Comparison of ENCODE assay signal across 1 cellular context in genomic region chr1:184684285-184685077, GRCh38.
TF ChIP-seq lines count a peak whose summit lies in the region.

No MANE protein-coding gene starts in this region.

TF ChIP-seq in IMR-90, 13 proteins besides CTCF, POLR2A, EP300 and RAD21 (continued from another document):
- TF ChIP-seq USF2 (IDR thresholded peaks at IDR 0.05; ENCODE audit: low read depth, low read length) (no peak), MAFK (IDR thresholded peaks at IDR 0.05; ENCODE audit: low read depth, low read length) (peak; percentile 40)
